ENCODE assay signal across 8 cellular contexts in genomic region chr4:82372502-82372873, GRCh38. TPM values are rescaled to one million over a fixed set of nuclear protein-coding genes. Genes with fewer than 3 reads are reported as not detected.
DNase-seq lines count a peak whose midpoint lies in the region; ATAC-seq and TF ChIP-seq lines count a peak whose summit lies in the region.

No MANE protein-coding gene starts in this region.

- no peak for ATAC-seq in GM18909 (IDR thresholded peaks at IDR 0.05; ENCODE audit: poor library complexity, unreplicated experiment)

- POLR2A ChIA-PET in GM10248 (lab: Yijun Ruan, JAX) = interaction anchor here (0.6 to 2.0 kb wide), 2 partner anchors 56 to 948 kb away, joined by 3 to 7 read pairs; no protein-coding TSS in a partner anchor

- CTCF ChIA-PET in GM10248 (lab: Yijun Ruan, JAX) = interaction anchor here (1.1 to 3.3 kb wide), 4 partner anchors 12 to 65 kb away, joined by 3 to 16 read pairs (median 3); partner anchors contain the start of gene HNRNPDL

- DNase-seq in EL = peak; percentile 51
- peak; percentile 26 for DNase-seq in MG63
- peak in 4 of 10 donors; percentile 18 to 39 (median 30) for DNase-seq in dorsolateral prefrontal cortex
- DNase-seq in lung microvascular endothelial cell (ENCODE audit: low read depth in 2 of 2) = peak; percentile 32 to 33
- DNase-seq in stimulated activated CD8-positive, alpha-beta memory T cell treated with anti-CD3 and anti-CD28 coated beads, Interleukin-15, amount 100 ng/mL, for 24 hours (ENCODE audit: low read depth) = peak; percentile 17
- DNase-seq in GM10248 (ENCODE audit: extremely low spot score) = no peak

- H3K9me3 ChIP-seq in MG63 = no peaks in the 10 kb centered on the region

- intact Hi-C loops in dorsolateral prefrontal cortex (cut with DNase I) = loop anchor here (2.0 to 10.0 kb wide), 4 partner anchors 88 to 910 kb away; partner anchors contain the start of genes SEC31A (in 2 of the 2), COQ2 (in 1 of the 2) and LIN54 (in 1 of the 2)

- TF ChIP-seq CTCF in WI38 (IDR thresholded peaks at IDR 0.05; ENCODE audit: low read depth, low read length) = no peak
- TF ChIP-seq CTCF in dorsolateral prefrontal cortex (IDR thresholded peaks at IDR 0.05 in 54 of 56, conservative IDR thresholded peaks at IDR 0.05 in 2 of 56; ENCODE audit: low read depth in 1 of 56, partially characterized antibody in 56 of 56) = no peak
- no peak for TF ChIP-seq CTCF in GM10248 (IDR thresholded peaks at IDR 0.05; ENCODE audit: control extremely low read depth, extremely low read depth, low read depth, missing control alignments)

- H3K27me3 ChIP-seq in MG63 (no peaks in the 10 kb centered on the region), dorsolateral prefrontal cortex (no peaks in the 10 kb centered on the region)

- H3K4me3 ChIP-seq in MG63 (peak overlapping the region; percentile 97), WI38 (ENCODE audit: low read depth, low read length) (peak overlapping the region; percentile 87), dorsolateral prefrontal cortex (peak overlapping the region; percentile 65 to 99 (median 93))

- peak overlapping the region in 54 of 59 donors; percentile 27 to 100 (median 98) for H3K27ac ChIP-seq in dorsolateral prefrontal cortex

- peaks cover 56% of the 10 kb centered on the region for H3K36me3 ChIP-seq in MG63

RNA-seq across cellular contexts. Expression of gene HNRNPD, which starts 1.3 kb away (rescaled TPM):
- total RNA-seq in MG63 (2014; rRNA removed; shearing (Covaris generic); ENCODE audit: low replicate concordance) = 23.6 and 40.8 TPM in 2 replicates
- total RNA-seq in dorsolateral prefrontal cortex (100 to 1,000 TPM in 115 of 120 experiments, 10 to 100 TPM in 5; 81.5 to 203 (median 140) TPM), lung microvascular endothelial cell (19.2 and 21.6 TPM in 2 replicates)

RNA-seq across cellular contexts. Expression of gene HNRNPDL, which starts 57.8 kb away (rescaled TPM):
- total RNA-seq in MG63 (2014; rRNA removed; shearing (Covaris generic); ENCODE audit: low replicate concordance) = 228 and 261 TPM in 2 replicates
- total RNA-seq in dorsolateral prefrontal cortex = 100 to 1,000 TPM; 161 to 456 (median 285) TPM
- total RNA-seq in lung microvascular endothelial cell = 93.1 and 97.2 TPM in 2 replicates

RNA-seq across cellular contexts. Expression of gene ENOPH1, which starts 57.9 kb away (rescaled TPM):
- total RNA-seq in MG63 (2014; rRNA removed; shearing (Covaris generic); ENCODE audit: low replicate concordance) = 42.7 and 55.5 TPM in 2 replicates
- total RNA-seq in dorsolateral prefrontal cortex (10 to 100 TPM; 35.3 to 86.8 (median 62.2) TPM), lung microvascular endothelial cell (31.2 and 45.4 TPM in 2 replicates)
